In the genomic region with DNA sequence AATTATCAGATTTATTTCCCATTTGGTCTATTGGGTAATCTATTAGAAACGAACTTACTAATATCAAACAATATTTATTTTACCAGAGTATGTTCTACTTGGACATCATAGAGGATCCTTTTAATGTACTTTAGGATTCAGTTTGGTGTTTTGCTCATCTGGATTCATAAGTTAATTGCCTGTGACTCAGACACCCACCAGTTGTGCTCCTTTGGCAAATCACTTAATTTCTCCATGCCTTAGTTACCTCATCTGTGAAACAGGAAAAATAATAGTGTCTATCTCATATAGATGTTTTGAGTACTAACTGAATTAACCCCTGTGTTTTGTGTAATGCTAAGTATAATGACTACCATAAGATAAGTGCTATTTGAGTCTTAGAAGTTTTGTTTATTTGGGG, we compare ENCODE assay signal across 19 cellular contexts.
"Had no signal": no experiment of that assay in that cellular context is flagged by ENCODE, and none has a peak within 500 bp of the region (broad histone marks: within the 10 kb centered on the region; RNA-seq: fewer than 3 reads in every experiment).

No MANE protein-coding gene starts in this region.

- ATAC-seq: gastrocnemius medialis; heart right ventricle; pancreas; right cardiac atrium; stimulated activated effector memory CD8-positive, alpha-beta T cell treated with anti-CD3 and anti-CD28 coated beads, Interleukin-12 subunit alpha, Interleukin-12 subunit beta, amount 100 ng/mL, for 72 hours; stimulated activated naive CD8-positive, alpha-beta T cell treated with anti-CD3 and anti-CD28 coated beads, Interleukin-15, Interleukin-2, amounts not matched to agents 100 U/mL and 50 U/mL, for 24 hours had no signal

- H3K4me3 ChIP-seq: gastrocnemius medialis, heart right ventricle, pancreas, smooth muscle cell, suprapubic skin, thyroid gland had no signal

- FAIRE-seq: endothelial cell of umbilical vein, islet of Langerhans, pancreas, urothelium cell line had no signal

- H3K4me2 ChIP-seq: smooth muscle cell had no signal

- H3K4me1 ChIP-seq: gastrocnemius medialis, pancreas, suprapubic skin, thyroid gland had no signal

- DNase-seq: dermis blood vessel endothelial cell; gastrocnemius medialis; heart right ventricle; hypothalamus; kidney glomerular epithelial cell; mesendoderm; naive B cell; occipital lobe; pancreas; right cardiac atrium; stimulated activated CD4-positive, alpha-beta T cell treated with anti-CD3 and anti-CD28 coated beads, Interleukin-2, amount 100 ng/mL, for 48 hours; stimulated activated naive CD8-positive, alpha-beta T cell treated with anti-CD3 and anti-CD28 coated beads, Interleukin-15, Interleukin-2, amounts not matched to agents 100 U/mL and 50 U/mL, for 24 hours; thyroid gland had no signal

- H3K27ac ChIP-seq: gastrocnemius medialis, pancreas, suprapubic skin, thyroid gland had no signal

- H3K36me3 ChIP-seq: gastrocnemius medialis, pancreas, suprapubic skin, thyroid gland had no signal

- H3K27me3 ChIP-seq: gastrocnemius medialis, heart right ventricle, pancreas, thyroid gland had no signal

- H3K9me3 ChIP-seq: gastrocnemius medialis, heart right ventricle, pancreas, suprapubic skin, thyroid gland had no signal
